ENCODE assay signal across 27 cellular contexts in the genomic region with DNA sequence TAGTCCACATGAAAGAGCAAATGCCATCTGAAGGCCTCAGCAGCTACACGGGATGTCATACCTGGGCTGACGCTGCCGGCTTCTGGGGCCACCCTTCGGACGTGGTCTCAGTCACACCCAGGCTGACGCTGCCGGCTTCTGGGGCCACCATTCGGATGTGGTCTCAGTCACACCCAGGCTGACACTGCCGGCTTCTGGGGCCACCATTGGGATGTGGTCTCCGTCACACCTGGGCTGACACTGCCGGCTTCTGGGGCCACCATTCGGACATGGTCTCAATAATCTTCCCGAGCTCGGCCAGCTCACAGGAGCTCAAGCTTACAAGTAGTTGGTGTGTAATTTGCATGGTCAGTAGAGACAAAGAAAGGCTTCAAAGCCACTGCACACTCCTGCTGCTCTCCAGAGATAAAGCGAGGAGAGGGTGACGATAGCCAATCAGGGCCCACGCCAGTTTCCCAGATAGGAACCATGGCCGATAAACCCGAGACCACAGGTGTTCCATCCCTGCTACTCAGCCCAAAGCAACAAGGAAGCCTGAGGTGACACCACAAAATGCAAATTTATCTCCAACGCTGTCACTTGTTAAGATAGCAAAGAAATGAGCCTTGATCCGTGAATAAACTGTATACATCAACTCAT.
DNase-seq lines count a peak whose midpoint lies in the region; ATAC-seq and TF ChIP-seq lines count a peak whose summit lies in the region.
"Had no signal": no experiment of that assay in that cellular context is flagged by ENCODE, and none has a peak within 500 bp of the region (broad histone marks: within the 10 kb centered on the region; RNA-seq: fewer than 3 reads in every experiment).

No MANE protein-coding gene starts in this region.

- peak overlapping the region in 6 of 11 experiments; percentile 1 to 71 (median 46); a peak in 10 of 22 replicates for H3K27ac ChIP-seq in BLaER1 treated with 17β-estradiol and CSF1 and Interleukin-3, amounts not matched to agents 10 nM and 100 nM
- H3K27ac ChIP-seq in endodermal cell (ENCODE audit: low read depth, low read length) (no peak overlapping the region), OCI-LY7 (ENCODE audit: low read depth, low read length, poor library complexity, severe bottlenecking) (no peak overlapping the region), right atrium auricular region (no peak overlapping the region)
- H3K27ac ChIP-seq: HL-60, SJCRH30 had no signal

- no peaks in the 10 kb centered on the region for H3K79me2 ChIP-seq in OCI-LY7 (ENCODE audit: insufficient read depth, low read depth, low read length)

- TF ChIP-seq CTCF in endodermal cell (conservative IDR thresholded peaks at IDR 0.05) (no peak), OCI-LY7 (conservative IDR thresholded peaks at IDR 0.05; ENCODE audit: low read length) (no peak), right atrium auricular region (IDR thresholded peaks at IDR 0.05) (no peak)

- POLR2A ChIA-PET in OCI-LY7 (lab: Charles Lee): no interaction called here

- H3K9me3 Mint-ChIP-seq in endodermal cell: peaks cover 18% of the 10 kb centered on the region
- peaks cover 6% of the 10 kb centered on the region for H3K9me3 Mint-ChIP-seq in stimulated activated memory B cell treated with anti-CD40 and anti-IgM and Interleukin-4, amounts not matched to agents 10 μg/mL and 1 μg/mL and 100 μg/mL, for 72 hours

- H3K4me3 ChIP-seq in BLaER1 treated with 17β-estradiol and CSF1 and Interleukin-3, amounts not matched to agents 10 nM and 100 nM: peak overlapping the region in 3 of 10 experiments; percentile 12 to 20 (median 14); a peak in 3 of 20 replicates
- no peak overlapping the region for H3K4me3 ChIP-seq in endodermal cell (ENCODE audit: low read length)
- no peak overlapping the region for H3K4me3 ChIP-seq in OCI-LY7 (ENCODE audit: low read depth, low read length, poor library complexity, severe bottlenecking)
- H3K4me3 ChIP-seq in right atrium auricular region: no peak overlapping the region
- H3K4me3 ChIP-seq: GM12878, SJCRH30 had no signal

- no peaks in the 10 kb centered on the region for H3K9me2 ChIP-seq in OCI-LY7 (ENCODE audit: insufficient read depth, low read length)

- DNase-seq in NCI-H526 treated with DMSO at 0.1 percent for 48 hours (lab: John Stamatoyannopoulos, UW) (peak; percentile 27), endodermal cell (peak; percentile 47), OCI-LY7 (ENCODE audit: low spot score) (no peak), iPS-NIHi7 (ENCODE audit: extremely low spot score) (no peak), right atrium auricular region (ENCODE audit: low spot score) (no peak)
- DNase-seq: C1 segment of cervical spinal cord; CD4-positive, alpha-beta memory T cell; DMS79; EL; GDM1; Karpas-422; NCI-H1105; NCI-H1436 treated with DMSO at 0.1 percent for 48 hours; NCI-H187 treated with DMSO at 0.1 percent for 48 hours; NCI-H2171 treated with DMSO at 0.1 percent for 48 hours; NCI-H345; NCI-H510A treated with DMSO at 0.1 percent for 48 hours; NCI-H774; PC-3; SJCRH30 had no signal

- no peaks in the 10 kb centered on the region; a peak in 1 of 22 replicates for H3K36me3 ChIP-seq in BLaER1 treated with 17β-estradiol and CSF1 and Interleukin-3, amounts not matched to agents 10 nM and 100 nM
- no peaks in the 10 kb centered on the region for H3K36me3 ChIP-seq in endodermal cell (ENCODE audit: control insufficient read depth, insufficient read depth, low read length)
- no peaks in the 10 kb centered on the region for H3K36me3 ChIP-seq in OCI-LY7 (ENCODE audit: insufficient read depth, low read length)
- H3K36me3 ChIP-seq in right atrium auricular region: no peaks in the 10 kb centered on the region
- H3K36me3 ChIP-seq: SJCRH30 had no signal

- no TSS peak for BruUV-seq in OCI-LY7 (replicated peaks; lab: Mats Ljungman, UMichigan)

- H3K9me3 ChIP-seq in BLaER1 treated with 17β-estradiol and CSF1 and Interleukin-3, amounts not matched to agents 10 nM and 100 nM (replicated peaks in 1 of 11): peaks cover 13 to 25% (median 19%) of the 10 kb centered on the region in 11 experiments; a peak in 21 of 22 replicates
- H3K9me3 ChIP-seq in endodermal cell (ENCODE audit: control insufficient read depth, low read length) (peaks cover 64% of the 10 kb centered on the region), OCI-LY7 (ENCODE audit: low read length) (no peaks in the 10 kb centered on the region), right atrium auricular region (no peaks in the 10 kb centered on the region)
- H3K9me3 ChIP-seq: Caco-2, SJCRH30 had no signal

- H3K9ac ChIP-seq in BLaER1 treated with 17β-estradiol and CSF1 and Interleukin-3, amounts not matched to agents 10 nM and 100 nM: peak overlapping the region in 5 of 11 experiments; percentile 25 to 55 (median 38); a peak in 6 of 22 replicates
- H3K9ac ChIP-seq in endodermal cell (ENCODE audit: extremely low read depth, low read length, poor library complexity, severe bottlenecking): no peak overlapping the region

- 86 to 92% methylated on average over 13 to 21 of the region's 21 CpGs for WGBS in endodermal cell (ENCODE audit: insufficient coverage in 1 of 2, insufficient read length in 1 of 2), 2 experiments

- no peaks in the 10 kb centered on the region for H3K27me3 ChIP-seq in BLaER1 treated with 17β-estradiol and CSF1 and Interleukin-3, amounts not matched to agents 10 nM and 100 nM
- H3K27me3 ChIP-seq in endodermal cell (ENCODE audit: control insufficient read depth, insufficient read depth, low read length, poor library complexity, severe bottlenecking) (no peaks in the 10 kb centered on the region), right atrium auricular region (no peaks in the 10 kb centered on the region)

- no peak overlapping the region for H3K27ac Mint-ChIP-seq in endodermal cell
- no peak overlapping the region for H3K27ac Mint-ChIP-seq in stimulated activated memory B cell treated with anti-CD40 and anti-IgM and Interleukin-4, amounts not matched to agents 10 μg/mL and 1 μg/mL and 100 μg/mL, for 72 hours

- no peak for TF ChIP-seq POLR2A in GM18505 (IDR thresholded peaks at IDR 0.05; ENCODE audit: borderline replicate concordance, extremely low read depth, insufficient read depth, insufficient read length)

- no peaks in the 10 kb centered on the region for H3K36me3 Mint-ChIP-seq in endodermal cell (ENCODE audit: low read depth)
- H3K36me3 Mint-ChIP-seq in stimulated activated memory B cell treated with anti-CD40 and anti-IgM and Interleukin-4, amounts not matched to agents 10 μg/mL and 1 μg/mL and 100 μg/mL, for 72 hours: no peaks in the 10 kb centered on the region
- H3K36me3 Mint-ChIP-seq: CD4-positive, alpha-beta memory T cell had no signal

- peaks cover 16 to 35% (median 30%) of the 10 kb centered on the region in 10 experiments for H3K4me1 ChIP-seq in BLaER1 treated with 17β-estradiol and CSF1 and Interleukin-3, amounts not matched to agents 10 nM and 100 nM
- H3K4me1 ChIP-seq in endodermal cell (ENCODE audit: control insufficient read depth, insufficient read depth, low read length) (no peaks in the 10 kb centered on the region), OCI-LY7 (ENCODE audit: insufficient read depth, low read length, poor library complexity, severe bottlenecking) (no peaks in the 10 kb centered on the region), right atrium auricular region (no peaks in the 10 kb centered on the region)
- H3K4me1 ChIP-seq: Caco-2, SJCRH30 had no signal

- CTCF ChIA-PET in OCI-LY7 (lab: Charles Lee; ENCODE audit: unreplicated experiment): no interaction called here

- no peak overlapping the region for H3K4me3 Mint-ChIP-seq in endodermal cell
- no peak overlapping the region for H3K4me3 Mint-ChIP-seq in stimulated activated memory B cell treated with anti-CD40 and anti-IgM and Interleukin-4, amounts not matched to agents 10 μg/mL and 1 μg/mL and 100 μg/mL, for 72 hours
- H3K4me3 Mint-ChIP-seq: CD4-positive, alpha-beta memory T cell had no signal

- H4K20me1 ChIP-seq in BLaER1 treated with 17β-estradiol and CSF1 and Interleukin-3, amounts not matched to agents 10 nM and 100 nM: no peaks in the 10 kb centered on the region
- H4K20me1 ChIP-seq in OCI-LY7 (ENCODE audit: insufficient read depth, low read length): no peaks in the 10 kb centered on the region

- H3K4me2 ChIP-seq in BLaER1 treated with 17β-estradiol and CSF1 and Interleukin-3, amounts not matched to agents 10 nM and 100 nM: peak overlapping the region; percentile 72 to 97 (median 84)
- no peak overlapping the region for H3K4me2 ChIP-seq in OCI-LY7 (ENCODE audit: low read length)

- H3K27me3 Mint-ChIP-seq in endodermal cell (ENCODE audit: insufficient read depth): no peaks in the 10 kb centered on the region
- no peaks in the 10 kb centered on the region for H3K27me3 Mint-ChIP-seq in stimulated activated memory B cell treated with anti-CD40 and anti-IgM and Interleukin-4, amounts not matched to agents 10 μg/mL and 1 μg/mL and 100 μg/mL, for 72 hours
- H3K27me3 Mint-ChIP-seq: CD4-positive, alpha-beta memory T cell had no signal

- no peak overlapping the region for H2AFZ ChIP-seq in OCI-LY7 (ENCODE audit: low read length)

- intact Hi-C loops in OCI-LY7 (cut with micrococcal nuclease; ENCODE audit: unreplicated experiment): no loop called here

- peak; percentile 41 for ATAC-seq in stimulated activated memory B cell treated with anti-CD40 and anti-IgM and Interleukin-4, amounts not matched to agents 10 μg/mL and 1 μg/mL and 100 μg/mL, for 72 hours
- ATAC-seq in GM18505 (IDR thresholded peaks at IDR 0.05; ENCODE audit: unreplicated experiment): no peak
- ATAC-seq: GM12878, PC-3, SK-N-SH treated with all-trans-retinoic acid at 6 μM for 48 hours had no signal

- H3K4me1 Mint-ChIP-seq in endodermal cell: no peaks in the 10 kb centered on the region
- no peaks in the 10 kb centered on the region for H3K4me1 Mint-ChIP-seq in stimulated activated memory B cell treated with anti-CD40 and anti-IgM and Interleukin-4, amounts not matched to agents 10 μg/mL and 1 μg/mL and 100 μg/mL, for 72 hours
- H3K4me1 Mint-ChIP-seq: CD4-positive, alpha-beta memory T cell had no signal

Comparison
In these comparisons a context has a peak if more than half of its experiments do, and no peak if none do; other contexts are left out.
1. H3K27ac ChIP-seq: peak in BLaER1 treated with 17β-estradiol and CSF1 and Interleukin-3, amounts not matched to agents 10 nM and 100 nM (6 of 11); none in endodermal cell (single experiment), OCI-LY7 (single experiment) and right atrium auricular region (0 of 2).
2. DNase-seq: peak in NCI-H526 treated with DMSO at 0.1 percent for 48 hours (single experiment) and endodermal cell (single experiment); none in OCI-LY7 (single experiment), iPS-NIHi7 (single experiment) and right atrium auricular region (single experiment).